Comparison of ENCODE assay signal across 12 cellular contexts in genomic region chr17:63150994-63151464, GRCh38.
DNase-seq lines count a peak whose midpoint lies in the region; ATAC-seq and TF ChIP-seq lines count a peak whose summit lies in the region.
"Had no signal": no experiment of that assay in that cellular context is flagged by ENCODE, and none has a peak within 500 bp of the region (broad histone marks: within the 10 kb centered on the region; RNA-seq: fewer than 3 reads in every experiment).

No MANE protein-coding gene starts in this region.

- H3K4me3 Mint-ChIP-seq in natural killer cell, result no peak overlapping the region
- H3K4me3 Mint-ChIP-seq: activated B cell treated with CpG ODN at 0.5 μM for 24 hours, memory B cell had no signal

- peaks cover 0 to 13% of the 10 kb centered on the region in 2 donors for H3K4me1 Mint-ChIP-seq in natural killer cell

- no peak overlapping the region for H3K27ac ChIP-seq in HUES64 (ENCODE audit: low read depth, low read length)
- H3K27ac ChIP-seq in gastroesophageal sphincter, result peak overlapping the region in 3 of 4 donors; percentile 34 to 61 (median 43)
- H3K27ac ChIP-seq: thoracic aorta had no signal

- H3K9me3 Mint-ChIP-seq in natural killer cell, result no peaks in the 10 kb centered on the region

- WGBS in HUES64, result 59% methylated on average over 4 of the region's 4 CpGs
- 17% methylated on average over 4 of the region's 4 CpGs; no CpG with 5 or more reads in 1 of the 2 donors for WGBS in gastroesophageal sphincter (ENCODE audit: low coverage in 1 of 2), 2 donors

- no peak overlapping the region for H3K27ac Mint-ChIP-seq in natural killer cell
- H3K27ac Mint-ChIP-seq: activated B cell treated with CpG ODN at 0.5 μM for 24 hours had no signal

- no peaks in the 10 kb centered on the region for H3K36me3 ChIP-seq in HUES64 (ENCODE audit: insufficient read depth, low read length)
- H3K36me3 ChIP-seq in gastroesophageal sphincter, result no peaks in the 10 kb centered on the region
- H3K36me3 ChIP-seq: thoracic aorta had no signal

- no peak for TF ChIP-seq EP300 in gastroesophageal sphincter (IDR thresholded peaks at IDR 0.05)

- no peak for TF ChIP-seq POLR2A in gastroesophageal sphincter (IDR thresholded peaks at IDR 0.05)

- no peaks in the 10 kb centered on the region for H3K27me3 Mint-ChIP-seq in natural killer cell (ENCODE audit: low read depth in 2 of 2)
- H3K27me3 Mint-ChIP-seq: activated B cell treated with CpG ODN at 0.5 μM for 24 hours, memory B cell had no signal

- DNase-seq in smooth muscle cell of the brain vasculature (ENCODE audit: low read depth, low spot score) (peak; percentile 20), cerebellar cortex (ENCODE audit: low spot score) (no peak), COLO668 (lab: John Stamatoyannopoulos, UW; ENCODE audit: unreplicated experiment) (no peak), natural killer cell (no peak)
- DNase-seq in activated effector memory CD4-positive, alpha-beta T cell treated with anti-CD3 and anti-CD28 coated beads, Interleukin-2, amount 50 U/mL, for 16 hours, result no peak
- DNase-seq: activated B cell treated with CpG ODN at 0.5 μM for 24 hours, EL had no signal

- H3K27me3 ChIP-seq in HUES64 (ENCODE audit: insufficient read depth, low read length) (no peaks in the 10 kb centered on the region), gastroesophageal sphincter (no peaks in the 10 kb centered on the region)

- H3K4me3 ChIP-seq in HUES64 (ENCODE audit: low read length) (peak overlapping the region; percentile 25; the same call in 1 of the 2 replicates), gastroesophageal sphincter (no peak overlapping the region)
- H3K4me3 ChIP-seq: thoracic aorta had no signal

- no peak overlapping the region for H3K9ac ChIP-seq in HUES64 (ENCODE audit: low read depth, low read length)

- TF ChIP-seq CTCF in gastroesophageal sphincter (IDR thresholded peaks at IDR 0.05) (no peak), natural killer cell (IDR thresholded peaks at IDR 0.05) (no peak)

- ATAC-seq in SK-N-SH treated with all-trans-retinoic acid at 6 μM for 48 hours, result peak; percentile 84
- ATAC-seq in gastroesophageal sphincter, result no peak
- ATAC-seq in natural killer cell, result no peak

- H3K36me3 Mint-ChIP-seq in natural killer cell, result no peaks in the 10 kb centered on the region

- no peaks in the 10 kb centered on the region for H3K9me3 ChIP-seq in HUES64 (ENCODE audit: insufficient read depth, low read depth, low read length)
- peaks cover 0 to 2% (median 0%) of the 10 kb centered on the region in 3 donors for H3K9me3 ChIP-seq in gastroesophageal sphincter
- H3K9me3 ChIP-seq: thoracic aorta had no signal

- H3K4me1 ChIP-seq in HUES64 (ENCODE audit: insufficient read depth, low read length) (peaks cover 41% of the 10 kb centered on the region), gastroesophageal sphincter (peaks cover 0 to 26% (median 5%) of the 10 kb centered on the region in 3 donors)

- intact Hi-C loops in natural killer cell (cut with micrococcal nuclease), result no loop called here

TF ChIP-seq in SK-N-SH treated with all-trans-retinoic acid at 6 μM for 48 hours, 23 proteins besides CTCF, POLR2A, EP300 and RAD21:
- TF ChIP-seq SNAI2 (CRISPR knock-in tag; IDR thresholded peaks at IDR 0.05) (no peak), ZC3H10 (CRISPR knock-in tag; IDR thresholded peaks at IDR 0.05) (no peak), TCF4 (CRISPR knock-in tag; IDR thresholded peaks at IDR 0.05; ENCODE audit: borderline replicate concordance) (peak; percentile 40; the same call in 1 of the 2 replicates)
